Comparison of ENCODE assay signal across 17 cellular contexts in the genomic region with DNA sequence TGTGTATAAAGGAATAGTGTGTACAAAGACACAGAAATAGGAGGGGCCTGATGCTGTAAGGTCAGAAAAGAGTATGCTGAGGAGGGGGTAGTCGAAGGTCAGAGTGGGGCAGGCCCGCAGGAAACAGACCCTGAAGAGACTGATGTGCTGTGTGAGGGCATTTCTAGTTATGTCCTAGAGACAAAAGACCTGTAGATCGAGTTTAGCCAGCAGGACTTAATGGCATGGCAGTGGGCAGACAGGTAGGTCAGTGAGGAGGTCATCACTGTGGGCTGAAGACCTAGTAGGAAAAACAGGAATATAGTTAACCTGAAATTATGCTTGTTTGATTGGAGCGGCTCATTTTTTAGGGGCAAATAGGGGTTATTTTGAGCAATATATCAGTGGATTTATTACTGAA. TPM values are rescaled to one million over a fixed set of nuclear protein-coding genes. Genes with fewer than 3 reads are reported as not detected.
DNase-seq lines count a peak whose midpoint lies in the region; ATAC-seq and TF ChIP-seq lines count a peak whose summit lies in the region.
"Had no signal": no experiment of that assay in that cellular context is flagged by ENCODE, and none has a peak within 500 bp of the region (broad histone marks: within the 10 kb centered on the region; RNA-seq: fewer than 3 reads in every experiment).

No MANE protein-coding gene starts in this region.

- peak overlapping the region; percentile 80 for H3K27ac Mint-ChIP-seq in CD8-positive, alpha-beta T cell
- H3K27ac Mint-ChIP-seq in activated CD8-positive, alpha-beta T cell treated with anti-CD3 and anti-CD28 coated beads, Interleukin-2, amount 10 ng/mL, durations not matched to agents 7 days and 5 days, result no peak overlapping the region
- H3K27ac Mint-ChIP-seq: CD4-positive, alpha-beta T cell had no signal

- H4K8ac ChIP-seq in trophoblast cell (ENCODE audit: low read depth, low read length) (no peak overlapping the region), mesendoderm (ENCODE audit: low read depth, low read length) (no peak overlapping the region)

- DNase-seq in CD8-positive, alpha-beta T cell, result no peak
- DNase-seq in SJCRH30 (peak in 1 of 2 experiments; percentile 32), right atrium auricular region (ENCODE audit: low spot score) (no peak), trophoblast cell (peak; percentile 4 to 51), NCI-H128 (lab: John Stamatoyannopoulos, UW; ENCODE audit: unreplicated experiment) (no peak), mesendoderm (no peak)
- DNase-seq in stimulated activated CD4-positive, alpha-beta T cell treated with anti-CD3 and anti-CD28 coated beads, Interleukin-15, amount 100 ng/mL, for 24 hours, result no peak
- no peak for DNase-seq in activated CD8-positive, alpha-beta T cell treated with anti-CD3 and anti-CD28 coated beads, Interleukin-2, amount 10 ng/mL, durations not matched to agents 7 days and 5 days
- DNase-seq: activated CD4-positive, alpha-beta T cell treated with anti-CD3 and anti-CD28 coated beads for 48 hours; CD4-positive, alpha-beta T cell; DMS79 treated with DMSO at 0.1 percent for 48 hours; effector CD4-positive, alpha-beta T cell; left lung; NCI-H1417; NCI-H524; spleen had no signal

- H3K27me3 ChIP-seq in CD8-positive, alpha-beta T cell (ENCODE audit: insufficient read depth, low read length), result no peaks in the 10 kb centered on the region
- H3K27me3 ChIP-seq in SJCRH30, result no peaks in the 10 kb centered on the region
- no peaks in the 10 kb centered on the region for H3K27me3 ChIP-seq in right atrium auricular region
- H3K27me3 ChIP-seq in trophoblast cell (ENCODE audit: insufficient read depth, low read length), result no peaks in the 10 kb centered on the region
- no peaks in the 10 kb centered on the region for H3K27me3 ChIP-seq in mesendoderm (ENCODE audit: insufficient read depth, low read length, poor library complexity)
- H3K27me3 ChIP-seq: left lung, spleen had no signal

- H3K4me3 Mint-ChIP-seq in CD8-positive, alpha-beta T cell, result no peak overlapping the region
- H3K4me3 Mint-ChIP-seq in activated CD8-positive, alpha-beta T cell treated with anti-CD3 and anti-CD28 coated beads, Interleukin-2, amount 10 ng/mL, durations not matched to agents 7 days and 5 days, result no peak overlapping the region
- H3K4me3 Mint-ChIP-seq: CD4-positive, alpha-beta T cell had no signal

- H3K56ac ChIP-seq in mesendoderm (ENCODE audit: low read length), result no peak overlapping the region

- H3K36me3 ChIP-seq in CD8-positive, alpha-beta T cell (ENCODE audit: insufficient read depth, low read length), result no peaks in the 10 kb centered on the region
- H3K36me3 ChIP-seq in SJCRH30 (peaks cover 7% of the 10 kb centered on the region), right atrium auricular region (peaks cover 16% of the 10 kb centered on the region), trophoblast cell (ENCODE audit: control insufficient read depth in 1 of 2, insufficient read depth in 2 of 2, low read length in 2 of 2) (peaks cover 2% of the 10 kb centered on the region in 2 experiments), mesendoderm (ENCODE audit: control insufficient read depth, insufficient read depth, low read length) (no peaks in the 10 kb centered on the region)

- H4K5ac ChIP-seq in mesendoderm (ENCODE audit: low read length), result no peak overlapping the region

- H3K4me1 ChIP-seq in CD8-positive, alpha-beta T cell (ENCODE audit: insufficient read depth, low read length), result no peaks in the 10 kb centered on the region
- H3K4me1 ChIP-seq in SJCRH30, result peaks cover 26% of the 10 kb centered on the region
- H3K4me1 ChIP-seq in right atrium auricular region, result peaks cover 0 to 26% of the 10 kb centered on the region in 2 donors
- peaks cover 5 to 10% of the 10 kb centered on the region in 2 experiments for H3K4me1 ChIP-seq in trophoblast cell (ENCODE audit: control insufficient read depth in 1 of 2, insufficient read depth in 2 of 2, low read length in 2 of 2)
- no peaks in the 10 kb centered on the region for H3K4me1 ChIP-seq in mesendoderm (ENCODE audit: control insufficient read depth, low read depth, low read length)
- H3K4me1 ChIP-seq: left lung had no signal

- no peak overlapping the region for H4K12ac ChIP-seq in trophoblast cell (ENCODE audit: low read depth, low read length)

- WGBS in trophoblast cell (ENCODE audit: extremely low coverage, insufficient coverage, insufficient read length), result no CpG with 5 or more reads among the region's 4 CpGs
- no CpG with 5 or more reads among the region's 4 CpGs for WGBS in mesendoderm (ENCODE audit: extremely low coverage, insufficient coverage, low lambda C conversion rate)

- peaks cover 4% of the 10 kb centered on the region for H3K9me3 Mint-ChIP-seq in CD8-positive, alpha-beta T cell
- no peaks in the 10 kb centered on the region for H3K9me3 Mint-ChIP-seq in activated CD8-positive, alpha-beta T cell treated with anti-CD3 and anti-CD28 coated beads, Interleukin-2, amount 10 ng/mL, durations not matched to agents 7 days and 5 days (ENCODE audit: insufficient read depth)
- H3K9me3 Mint-ChIP-seq: CD4-positive, alpha-beta T cell had no signal

- intact Hi-C loops in CD8-positive, alpha-beta T cell (cut with DNase I, micrococcal nuclease), result no loop called here

- H3K79me2 ChIP-seq in trophoblast cell (ENCODE audit: control insufficient read depth, insufficient read depth, low read length, poor library complexity), result no peaks in the 10 kb centered on the region
- peaks cover 5% of the 10 kb centered on the region for H3K79me2 ChIP-seq in mesendoderm (ENCODE audit: control insufficient read depth, insufficient read depth, low read length)

- no peak overlapping the region for H2BK120ac ChIP-seq in trophoblast cell (ENCODE audit: insufficient read depth, low read length, poor library complexity)
- H2BK120ac ChIP-seq in mesendoderm (ENCODE audit: low read depth, low read length), result no peak overlapping the region

- no peak overlapping the region for H3K4me3 ChIP-seq in CD8-positive, alpha-beta T cell (ENCODE audit: low read depth, low read length)
- H3K4me3 ChIP-seq in SJCRH30 (no peak overlapping the region), right atrium auricular region (no peak overlapping the region), trophoblast cell (ENCODE audit: low read depth, low read length) (no peak overlapping the region), mesendoderm (ENCODE audit: low read length) (no peak overlapping the region)
- H3K4me3 ChIP-seq: left lung, spleen had no signal

- H4K91ac ChIP-seq in trophoblast cell (ENCODE audit: low read depth, low read length), result no peak overlapping the region

- CTCF ChIA-PET in CD8-positive, alpha-beta T cell (lab: Charles Lee), result no interaction called here
- CTCF ChIA-PET in activated CD8-positive, alpha-beta T cell treated with anti-CD3 and anti-CD28 coated beads, Interleukin-2, amount 10 ng/mL, durations not matched to agents 7 days and 5 days (lab: Charles Lee), result no interaction called here

- no peak overlapping the region for H3K4ac ChIP-seq in trophoblast cell (ENCODE audit: low read depth, low read length)
- H3K4ac ChIP-seq in mesendoderm (ENCODE audit: low read depth, low read length), result no peak overlapping the region

- H3K18ac ChIP-seq in trophoblast cell (ENCODE audit: low read length) (no peak overlapping the region), mesendoderm (ENCODE audit: low read length) (no peak overlapping the region)

- peak overlapping the region; percentile 4 for H3K4me2 ChIP-seq in trophoblast cell (ENCODE audit: low read length)
- H3K4me2 ChIP-seq in mesendoderm (ENCODE audit: low read length), result no peak overlapping the region

- no peak for TF ChIP-seq CTCF in CD8-positive, alpha-beta T cell (IDR thresholded peaks at IDR 0.05)
- no peak for TF ChIP-seq CTCF in right atrium auricular region (IDR thresholded peaks at IDR 0.05)

- H3K9ac ChIP-seq in trophoblast cell (ENCODE audit: low read length) (no peak overlapping the region), mesendoderm (ENCODE audit: low read length) (no peak overlapping the region)
- H3K9ac ChIP-seq: parathyroid adenoma had no signal

- no peak overlapping the region for H3K27ac ChIP-seq in CD8-positive, alpha-beta T cell (ENCODE audit: low read depth, low read length)
- H3K27ac ChIP-seq in SJCRH30, result peak overlapping the region; percentile 63
- H3K27ac ChIP-seq in right atrium auricular region, result peak overlapping the region; percentile 73
- peak overlapping the region; percentile 35 for H3K27ac ChIP-seq in trophoblast cell (ENCODE audit: low read depth, low read length)
- H3K27ac ChIP-seq in mesendoderm (ENCODE audit: low read depth, low read length), result no peak overlapping the region
- H3K27ac ChIP-seq: left lung, parathyroid adenoma had no signal

- H3K9me3 ChIP-seq in CD8-positive, alpha-beta T cell (ENCODE audit: low read length), result no peaks in the 10 kb centered on the region
- H3K9me3 ChIP-seq in SJCRH30 (replicated peaks) (no peaks in the 10 kb centered on the region), right atrium auricular region (no peaks in the 10 kb centered on the region), trophoblast cell (ENCODE audit: insufficient read depth, low read depth, low read length) (peaks cover 3% of the 10 kb centered on the region)
- H3K9me3 ChIP-seq: left lung had no signal

- peaks cover 13% of the 10 kb centered on the region for H3K4me1 Mint-ChIP-seq in CD8-positive, alpha-beta T cell (ENCODE audit: low read depth)
- peaks cover 3% of the 10 kb centered on the region for H3K4me1 Mint-ChIP-seq in activated CD8-positive, alpha-beta T cell treated with anti-CD3 and anti-CD28 coated beads, Interleukin-2, amount 10 ng/mL, durations not matched to agents 7 days and 5 days (ENCODE audit: low read depth)

- no peak overlapping the region for H2AK5ac ChIP-seq in trophoblast cell (ENCODE audit: low read length)
- no peak overlapping the region for H2AK5ac ChIP-seq in mesendoderm (ENCODE audit: low read length)

- POLR2A ChIA-PET in CD8-positive, alpha-beta T cell (lab: Charles Lee), result interaction anchor here (0.7 kb wide), 1 partner anchor 227 kb away, joined by 3 read pairs; no protein-coding TSS in a partner anchor
- POLR2A ChIA-PET in activated CD8-positive, alpha-beta T cell treated with anti-CD3 and anti-CD28 coated beads, Interleukin-2, amount 10 ng/mL, durations not matched to agents 7 days and 5 days (lab: Charles Lee), result interaction anchor here (0.9 kb wide), 1 partner anchor 13 kb away, joined by 3 read pairs; no protein-coding TSS in a partner anchor

- no peak overlapping the region for H2BK12ac ChIP-seq in trophoblast cell (ENCODE audit: low read length)

- no peaks in the 10 kb centered on the region for H3K79me1 ChIP-seq in trophoblast cell (ENCODE audit: low read length)
- H3K79me1 ChIP-seq in mesendoderm (ENCODE audit: low read length), result peaks cover 6% of the 10 kb centered on the region

- peaks cover 43% of the 10 kb centered on the region for H3K36me3 Mint-ChIP-seq in CD8-positive, alpha-beta T cell
- H3K36me3 Mint-ChIP-seq in activated CD8-positive, alpha-beta T cell treated with anti-CD3 and anti-CD28 coated beads, Interleukin-2, amount 10 ng/mL, durations not matched to agents 7 days and 5 days (ENCODE audit: low read depth), result peaks cover 29% of the 10 kb centered on the region

- no peak for ATAC-seq in CD8-positive, alpha-beta T cell
- ATAC-seq in activated CD8-positive, alpha-beta T cell treated with anti-CD3 and anti-CD28 coated beads, Interleukin-2, amount 10 ng/mL, durations not matched to agents 7 days and 5 days, result no peak

- H3K27me3 Mint-ChIP-seq in CD8-positive, alpha-beta T cell (ENCODE audit: low read depth), result no peaks in the 10 kb centered on the region
- no peaks in the 10 kb centered on the region for H3K27me3 Mint-ChIP-seq in activated CD8-positive, alpha-beta T cell treated with anti-CD3 and anti-CD28 coated beads, Interleukin-2, amount 10 ng/mL, durations not matched to agents 7 days and 5 days (ENCODE audit: low read depth)
- H3K27me3 Mint-ChIP-seq: CD4-positive, alpha-beta T cell had no signal

- H3K23ac ChIP-seq in trophoblast cell (ENCODE audit: low read length) (no peak overlapping the region), mesendoderm (ENCODE audit: low read length) (no peak overlapping the region)

- no peak overlapping the region for H2BK15ac ChIP-seq in mesendoderm (replicated peaks; ENCODE audit: low read depth)

- H3K14ac ChIP-seq in trophoblast cell (ENCODE audit: low read length), result no peak overlapping the region

- no peak overlapping the region for H2AFZ ChIP-seq in trophoblast cell (ENCODE audit: insufficient read depth, low read length, poor library complexity)
- H2AFZ ChIP-seq: parathyroid adenoma had no signal

- H2BK5ac ChIP-seq in trophoblast cell (ENCODE audit: low read depth, low read length, poor library complexity) (no peak overlapping the region), mesendoderm (ENCODE audit: low read length) (no peak overlapping the region)

RNA-seq across cellular contexts. Expression of gene KIAA0232, which starts 57.1 kb away (rescaled TPM):
- 10 to 100 TPM; 18.4 to 19.7 TPM for total RNA-seq in CD8-positive, alpha-beta T cell
- 23.9 and 28.7 TPM in 2 replicates for total RNA-seq in SJCRH30 (2014; rRNA removed; shearing (Covaris generic))
- 10 to 100 TPM; 47.5 to 69.4 TPM for total RNA-seq in right atrium auricular region
- polyA plus RNA-seq in trophoblast cell (2013), result 12.6 and 12.8 TPM in 2 replicates
- total RNA-seq in activated CD8-positive, alpha-beta T cell treated with anti-CD3 and anti-CD28 coated beads, Interleukin-2, amount 10 ng/mL, durations not matched to agents 7 days and 5 days, result 10 to 100 TPM; 18.4 to 19.5 TPM
- polyA plus RNA-seq in mesendoderm (2013, experiment 1 of 2), result 8.7 TPM
- polyA plus RNA-seq in mesendoderm (2013, experiment 2 of 2), result 9.1 TPM

Comparison
In these comparisons a context has a peak if more than half of its experiments do, and no peak if none do; other contexts are left out.
1. DNase-seq: peak in trophoblast cell (2 of 2); none in CD8-positive, alpha-beta T cell (0 of 7), right atrium auricular region (single experiment), stimulated activated CD4-positive, alpha-beta T cell treated with anti-CD3 and anti-CD28 coated beads, Interleukin-15, amount 100 ng/mL, for 24 hours (single experiment), NCI-H128 (single experiment), activated CD8-positive, alpha-beta T cell treated with anti-CD3 and anti-CD28 coated beads, Interleukin-2, amount 10 ng/mL, durations not matched to agents 7 days and 5 days (single experiment) and mesendoderm (single experiment).
2. H3K27ac ChIP-seq: peak in SJCRH30 (single experiment), right atrium auricular region (2 of 2) and trophoblast cell (single experiment); none in CD8-positive, alpha-beta T cell (single experiment) and mesendoderm (single experiment).